In genomic region chr19:6754136-6754535, GRCh38 we compare ENCODE assay signal across 18 cellular contexts. TPM values are rescaled to one million over a fixed set of nuclear protein-coding genes. Genes with fewer than 3 reads are reported as not detected.
DNase-seq lines count a peak whose midpoint lies in the region; ATAC-seq, FAIRE-seq and TF ChIP-seq lines count a peak whose summit lies in the region.
"Had no signal": no experiment of that assay in that cellular context is flagged by ENCODE, and none has a peak within 500 bp of the region (broad histone marks: within the 10 kb centered on the region; RNA-seq: fewer than 3 reads in every experiment).

No MANE protein-coding gene starts in this region.

- no peaks in the 10 kb centered on the region for H4K20me1 ChIP-seq in GM12878 (ENCODE audit: control insufficient read depth, insufficient read depth)
- no peaks in the 10 kb centered on the region for H4K20me1 ChIP-seq in mammary epithelial cell (ENCODE audit: insufficient read depth, low read length)

- TF ChIP-seq EP300 in A549 (IDR thresholded peaks at IDR 0.05) (no peak), GM12878 (IDR thresholded peaks at IDR 0.05; ENCODE audit: borderline replicate concordance in 1 of 2, control insufficient read depth in 1 of 2, low read depth in 2 of 2, low read length in 2 of 2) (no peak)

- H3K36me3 ChIP-seq in GM12878 (ENCODE audit: control insufficient read depth in 2 of 2, insufficient read depth in 2 of 2, low read length in 1 of 2) (peaks cover 9 to 12% of the 10 kb centered on the region in 2 experiments), mucosa of rectum (ENCODE audit: control insufficient read depth in 2 of 2, insufficient read depth in 2 of 2, low read length in 2 of 2) (peaks cover 23 to 35% of the 10 kb centered on the region in 2 donors), mammary epithelial cell (ENCODE audit: insufficient read depth, low read length) (peaks cover 17% of the 10 kb centered on the region)

- FAIRE-seq in A549 (lab: Jason Lieb, UNC) (no peak), GM12878 (lab: Jason Lieb, UNC) (no peak)

- no peaks in the 10 kb centered on the region for H3K27me3 ChIP-seq in GM12878 (replicated peaks in 1 of 2; ENCODE audit: control insufficient read depth in 2 of 2, insufficient read depth in 2 of 2, low read length in 1 of 2)
- no peaks in the 10 kb centered on the region for H3K27me3 ChIP-seq in mucosa of rectum (ENCODE audit: control insufficient read depth in 2 of 2, insufficient read depth in 2 of 2, low read length in 2 of 2)
- no peaks in the 10 kb centered on the region for H3K27me3 ChIP-seq in mammary epithelial cell (ENCODE audit: insufficient read depth, low read length)
- H3K27me3 ChIP-seq: esophagus muscularis mucosa, tibial nerve had no signal

- RAD21 ChIA-PET in GM12878 (lab: Charles Lee; ENCODE audit: unreplicated experiment) = no interaction called here

- ATAC-seq in A549 = peak; percentile 11 to 27; a peak in 2 of 6 replicates
- ATAC-seq in GM21526 (IDR thresholded peaks at IDR 0.05; ENCODE audit: low FRiP score, unreplicated experiment) = peak; percentile 14
- no peak for ATAC-seq in GM12878
- ATAC-seq in GM18519 (IDR thresholded peaks at IDR 0.05; ENCODE audit: low FRiP score, unreplicated experiment) = no peak

- H3K4me2 ChIP-seq in A549 (no peak overlapping the region), GM12878 (ENCODE audit: control insufficient read depth, insufficient read depth) (peak overlapping the region; percentile 92), mammary epithelial cell (ENCODE audit: insufficient read depth, low read depth, low read length) (no peak overlapping the region)

- dilution Hi-C loops in mammary epithelial cell (cut with HindIII; ENCODE audit: low sequenced_read_pairs) = no loop called here

- 100% methylated on average over 5 of the region's 22 CpGs for WGBS in A549 (ENCODE audit: missing lambda C conversion rate)
- WGBS in GM12878 (ENCODE audit: insufficient coverage, insufficient replicate concordance, low lambda C conversion rate, missing lambda C conversion rate) = over 99% methylated on average over 19 of the region's 22 CpGs
- WGBS in mammary epithelial cell (ENCODE audit: low coverage, missing lambda C conversion rate) = 100% methylated on average over 2 of the region's 22 CpGs

- POLR2A ChIA-PET in A549 (lab: Yijun Ruan, JAX) (interaction anchor here (0.6 kb wide), 1 partner anchor 11 kb away, joined by 3 read pairs; no protein-coding TSS in a partner anchor), GM12878 (lab: Charles Lee) (no interaction called here)

- H3K4me1 ChIP-seq in A549 (0 out of 3 replicates have a peak, but pooled peaks cover 5% of the 10 kb centered on the region), GM12878 (ENCODE audit: control insufficient read depth, insufficient read depth, low read length) (peaks cover 18% of the 10 kb centered on the region), mucosa of rectum (ENCODE audit: control insufficient read depth in 2 of 2, insufficient read depth in 2 of 2, low read length in 2 of 2) (peaks cover 15 to 18% of the 10 kb centered on the region in 2 donors), mammary epithelial cell (ENCODE audit: insufficient read depth, low read length) (no peaks in the 10 kb centered on the region)

- TF ChIP-seq RAD21 in A549 (conservative IDR thresholded peaks at IDR 0.05 in 1 of 2, IDR thresholded peaks at IDR 0.05 in 1 of 2) (no peak), GM12878 (IDR thresholded peaks at IDR 0.05; ENCODE audit: insufficient read depth, low read depth, low read length) (no peak)

- CTCF ChIA-PET in A549 (lab: Yijun Ruan, JAX) = interaction anchor here (0.8 kb wide), 1 partner anchor 16 kb away, joined by 3 read pairs; no protein-coding TSS in a partner anchor
- CTCF ChIA-PET in GM12878 (lab: Yijun Ruan, JAX) = interaction anchor here (1.2 kb wide), 1 partner anchor 11 kb away, joined by 4 read pairs; no protein-coding TSS in a partner anchor
- CTCF ChIA-PET in mammary epithelial cell (lab: Charles Lee; ENCODE audit: low non-redundant PET) = no interaction called here

- no TSS peak for BruUV-seq in GM12878 (replicated peaks; lab: Mats Ljungman, UMichigan)
- no TSS peak for BruUV-seq in mammary epithelial cell (replicated peaks; lab: Mats Ljungman, UMichigan)

- intact Hi-C loops in GM12878 (cut with micrococcal nuclease; ENCODE audit: unreplicated experiment) (loop anchor here (5.0 kb wide), 2 partner anchors 108 to 122 kb away; no protein-coding TSS in a partner anchor), mammary epithelial cell (cut with micrococcal nuclease) (no loop called here)

- H3K27ac ChIP-seq in A549 (no peak overlapping the region), GM12878 (ENCODE audit: control insufficient read depth, insufficient read depth) (no peak overlapping the region), mucosa of rectum (ENCODE audit: low read depth in 2 of 2, low read length in 2 of 2) (peak overlapping the region; percentile 97 to 99), mammary epithelial cell (ENCODE audit: insufficient read depth, low read depth, low read length) (no peak overlapping the region)

- no peak for DNase-seq in A549 (ENCODE audit: low read depth in 1 of 2, low spot score in 1 of 2)
- no peak for DNase-seq in GM12878 (ENCODE audit: low read depth, low spot score)
- DNase-seq in OCI-M1 (lab: John Stamatoyannopoulos, UW) = no peak
- DNase-seq in mammary epithelial cell = no peak
- no peak for DNase-seq in inferior parietal cortex (ENCODE audit: extremely low spot score)
- DNase-seq: cortex of kidney, DMS79, NCI-H146, NCI-H446, SHP77 treated with DMSO at 0.1 percent for 48 hours had no signal

- SMC1A ChIA-PET in GM12878 (lab: Charles Lee; ENCODE audit: uncharacterized antibody, unreplicated experiment) = no interaction called here

- in situ Hi-C loops in GM12878 (cut with MboI) (no loop called here), mammary epithelial cell (cut with MboI; ENCODE audit: low sequenced_read_pairs in 2 of 2) (no loop called here)

- TF ChIP-seq POLR2A in A549 (IDR thresholded peaks at IDR 0.05; ENCODE audit: low read length) (no peak), GM12878 (IDR thresholded peaks at IDR 0.05; ENCODE audit: low read depth, low read length) (no peak)

- H3K9ac ChIP-seq in GM12878 (ENCODE audit: control insufficient read depth, insufficient read depth, low read length) (no peak overlapping the region), mucosa of rectum (ENCODE audit: low read depth in 1 of 2, low read length in 2 of 2) (peak overlapping the region in 1 of 2 donors; percentile 88), mammary epithelial cell (ENCODE audit: insufficient read depth, low read length) (no peak overlapping the region)

- no peak overlapping the region for H3K4me3 ChIP-seq in A549
- no peak overlapping the region for H3K4me3 ChIP-seq in GM12878
- H3K4me3 ChIP-seq in mucosa of rectum (ENCODE audit: low read length in 2 of 2) = peak overlapping the region in 1 of 2 donors; percentile 69
- no peak overlapping the region for H3K4me3 ChIP-seq in mammary epithelial cell (replicated peaks in 1 of 3; ENCODE audit: insufficient read depth in 1 of 3, low read depth in 2 of 3, low read length in 3 of 3)

- no peaks in the 10 kb centered on the region for H3K9me3 ChIP-seq in A549
- H3K9me3 ChIP-seq in GM12878 (replicated peaks; ENCODE audit: control insufficient read depth, insufficient read depth, low read length) = no peaks in the 10 kb centered on the region
- H3K9me3 ChIP-seq in mucosa of rectum (ENCODE audit: control insufficient read depth in 2 of 2, low read length in 2 of 2) = no peaks in the 10 kb centered on the region
- no peaks in the 10 kb centered on the region for H3K9me3 ChIP-seq in mammary epithelial cell (replicated peaks; ENCODE audit: insufficient read depth, low read length)
- H3K9me3 ChIP-seq: esophagus muscularis mucosa, left ventricle myocardium inferior, tibial nerve had no signal

- H3K79me2 ChIP-seq in GM12878 (ENCODE audit: control insufficient read depth, insufficient read depth, low read length) (no peaks in the 10 kb centered on the region; the same call in 1 of the 2 replicates), mammary epithelial cell (ENCODE audit: insufficient read depth, low read length) (peaks cover 9% of the 10 kb centered on the region)

- H2AFZ ChIP-seq in GM12878 (ENCODE audit: control insufficient read depth, low read depth, low read length) = no peak overlapping the region
- no peak overlapping the region for H2AFZ ChIP-seq in mammary epithelial cell (ENCODE audit: low read depth, low read length)

- TF ChIP-seq CTCF in A549 (IDR thresholded peaks at IDR 0.05) = no peak
- TF ChIP-seq CTCF in GM12878 (IDR thresholded peaks at IDR 0.05 in 2 of 3, conservative IDR thresholded peaks at IDR 0.05 in 1 of 3; ENCODE audit: control insufficient read depth in 2 of 3, extremely low read depth in 1 of 3, insufficient read depth in 1 of 3, low read depth in 3 of 3, low read length in 3 of 3) = no peak
- no peak for TF ChIP-seq CTCF in mammary epithelial cell (conservative IDR thresholded peaks at IDR 0.05 in 1 of 2, IDR thresholded peaks at IDR 0.05 in 1 of 2; ENCODE audit: extremely low read depth in 1 of 2, insufficient read depth in 1 of 2, low read depth in 1 of 2, low read length in 2 of 2)

RNA-seq across cellular contexts. Expression of gene SH2D3A, which starts 13.1 kb away (rescaled TPM):
- polyA plus RNA-seq in A549 (2011; rRNA removed) = 6.5 and 6.7 TPM in 2 replicates
- 12.1 and 15.6 TPM in 2 replicates for polyA plus RNA-seq in A549 (2012; cell fraction: cytosol; rRNA removed)
- 31.6 and 41.7 TPM in 2 replicates for polyA plus RNA-seq in A549 (2012; cell fraction: nucleus; rRNA removed)
- 9.3 to 11.4 TPM (median 10.0 TPM) in 3 replicates for polyA plus RNA-seq in A549 (2017; fragmentation: RNase III; extraction: RNeasy Plus Mini Kit Qiagen cat#74134 plus additional on column Dnase treatment)
- polyA minus RNA-seq in A549 (2011; rRNA and poly(A)+ RNA removed) = 7.8 and 8.7 TPM in 2 replicates
- 22.3 and 28.0 TPM in 2 replicates for total RNA-seq in GM12878 (2013; cell fraction: nucleolus; rRNA removed)
- 16.8 and 20.6 TPM in 2 replicates for total RNA-seq in GM12878 (2014; rRNA removed)
- total RNA-seq in GM12878 (2014; rRNA removed; fragmentation: Illumina TruSeq; extraction: Trizol) = 6.0 and 8.7 TPM in 2 replicates
- 18.8 and 20.6 TPM in 2 replicates for total RNA-seq in GM12878 (2021)
- polyA plus RNA-seq in GM12878 (2011; ENCODE audit: low read depth) = 3.4 TPM
- 4.9 and 6.6 TPM in 2 replicates for polyA plus RNA-seq in GM12878 (2011; rRNA removed)
- polyA plus RNA-seq in GM12878 (2011; cell fraction: cytosol; rRNA removed) = 9.7 and 13.5 TPM in 2 replicates
- 23.6 and 26.4 TPM in 2 replicates for polyA plus RNA-seq in GM12878 (2011; cell fraction: nucleus; rRNA removed)
- polyA plus RNA-seq in GM12878 (2012) = 9.2 and 9.4 TPM in 2 replicates
- polyA plus RNA-seq in GM12878 (2014; fragmentation: Illumina TruSeq; extraction: Trizol) = 3.4 and 7.7 TPM in 2 replicates
- polyA plus RNA-seq in GM12878 (2014; fragmentation: Nextera tagmentation; extraction: Ambion mirVana) = 1 to 10 TPM in 1 of 2 experiments, under 1 TPM in 1; 0.77 to 1.4 TPM
- polyA plus RNA-seq in GM12878 (2014; rRNA removed) = 24.4 and 24.7 TPM in 2 replicates
- 10 to 100 TPM; 10.3 to 12.9 TPM for polyA plus RNA-seq in GM12878 (2016; fragmentation: Nextera tagmentation; extraction: Ambion mirVana)
- polyA minus RNA-seq in GM12878 (2011; rRNA and poly(A)+ RNA removed) = 5.2 and 14.0 TPM in 2 replicates
- 2.8 and 4.4 TPM in 2 replicates for polyA minus RNA-seq in GM12878 (2011; cell fraction: cytosol; rRNA and poly(A)+ RNA removed)
- 12.5 and 12.8 TPM in 2 replicates for polyA minus RNA-seq in GM12878 (2011; cell fraction: nucleus; rRNA and poly(A)+ RNA removed)
- total RNA-seq in mammary epithelial cell = 10 to 100 TPM; 59.0 to 95.1 TPM
- 31.9 TPM for polyA plus RNA-seq in mammary epithelial cell
- polyA minus RNA-seq in mammary epithelial cell = 31.9 TPM

RNA-seq across cellular contexts. Expression of gene TRIP10, which starts 14.7 kb away (rescaled TPM):
- polyA plus RNA-seq in A549 (2011; rRNA removed) = 30.7 and 39.2 TPM in 2 replicates
- polyA plus RNA-seq in A549 (2012; cell fraction: cytosol; rRNA removed) = 50.2 and 50.3 TPM in 2 replicates
- polyA plus RNA-seq in A549 (2012; cell fraction: nucleus; rRNA removed) = 84.6 and 89.9 TPM in 2 replicates
- 52.8 to 61.0 TPM (median 60.9 TPM) in 3 replicates for polyA plus RNA-seq in A549 (2017; fragmentation: RNase III; extraction: RNeasy Plus Mini Kit Qiagen cat#74134 plus additional on column Dnase treatment)
- polyA minus RNA-seq in A549 (2011; rRNA and poly(A)+ RNA removed) = 22.6 and 24.5 TPM in 2 replicates
- 35.0 and 37.1 TPM in 2 replicates for total RNA-seq in GM12878 (2013; cell fraction: nucleolus; rRNA removed)
- 34.6 and 39.5 TPM in 2 replicates for total RNA-seq in GM12878 (2014; rRNA removed)
- total RNA-seq in GM12878 (2014; rRNA removed; fragmentation: Illumina TruSeq; extraction: Trizol) = 28.1 and 28.5 TPM in 2 replicates
- 48.6 and 52.7 TPM in 2 replicates for total RNA-seq in GM12878 (2021)
- 18.9 TPM for polyA plus RNA-seq in GM12878 (2011; ENCODE audit: low read depth)
- polyA plus RNA-seq in GM12878 (2011; rRNA removed) = 30.1 and 44.0 TPM in 2 replicates
- polyA plus RNA-seq in GM12878 (2011; cell fraction: cytosol; rRNA removed) = 35.9 and 44.6 TPM in 2 replicates
- 86.8 and 103 TPM in 2 replicates for polyA plus RNA-seq in GM12878 (2011; cell fraction: nucleus; rRNA removed)
- polyA plus RNA-seq in GM12878 (2012) = 42.0 and 53.2 TPM in 2 replicates
- polyA plus RNA-seq in GM12878 (2014; fragmentation: Illumina TruSeq; extraction: Trizol) = 34.7 and 38.5 TPM in 2 replicates
- 1 to 10 TPM in 1 of 2 experiments, under 1 TPM in 1; 0.79 to 2.2 TPM for polyA plus RNA-seq in GM12878 (2014; fragmentation: Nextera tagmentation; extraction: Ambion mirVana)
- 54.5 and 56.3 TPM in 2 replicates for polyA plus RNA-seq in GM12878 (2014; rRNA removed)
- polyA plus RNA-seq in GM12878 (2016; fragmentation: Nextera tagmentation; extraction: Ambion mirVana) = 10 to 100 TPM; 26.6 to 30.4 TPM
- 18.0 and 29.1 TPM in 2 replicates for polyA minus RNA-seq in GM12878 (2011; rRNA and poly(A)+ RNA removed)
- 17.6 and 19.0 TPM in 2 replicates for polyA minus RNA-seq in GM12878 (2011; cell fraction: cytosol; rRNA and poly(A)+ RNA removed)
- 16.3 and 21.9 TPM in 2 replicates for polyA minus RNA-seq in GM12878 (2011; cell fraction: nucleus; rRNA and poly(A)+ RNA removed)
- total RNA-seq in mammary epithelial cell = 10 to 100 TPM; 45.0 to 73.3 TPM
- 46.8 TPM for polyA plus RNA-seq in mammary epithelial cell
- polyA minus RNA-seq in mammary epithelial cell = 28.9 TPM

RNA-seq across cellular contexts. Expression of gene GPR108, which starts 16.8 kb away (rescaled TPM):
- polyA plus RNA-seq in A549 (2011; rRNA removed) (50.2 and 69.4 TPM in 2 replicates), A549 (2017; fragmentation: RNase III; extraction: RNeasy Plus Mini Kit Qiagen cat#74134 plus additional on column Dnase treatment) (35.4 to 42.1 TPM (median 36.4 TPM) in 3 replicates), GM12878 (2011; rRNA removed) (33.6 and 56.2 TPM in 2 replicates), GM12878 (2014; fragmentation: Illumina TruSeq; extraction: Trizol) (28.9 and 56.1 TPM in 2 replicates), GM12878 (2014; fragmentation: Nextera tagmentation; extraction: Ambion mirVana) (10 to 100 TPM in 1 of 2 experiments, 1 to 10 TPM in 1; 4.4 to 17.6 TPM), GM12878 (2014; rRNA removed) (81.1 and 87.2 TPM in 2 replicates), GM12878 (2016; fragmentation: Nextera tagmentation; extraction: Ambion mirVana) (10 to 100 TPM; 57.9 to 63.1 TPM), mammary epithelial cell (75.9 TPM)
- 41.9 and 44.2 TPM in 2 replicates for polyA plus RNA-seq in A549 (2012; cell fraction: cytosol; rRNA removed)
- 87.5 and 87.8 TPM in 2 replicates for polyA plus RNA-seq in A549 (2012; cell fraction: nucleus; rRNA removed)
- polyA minus RNA-seq in A549 (2011; rRNA and poly(A)+ RNA removed) = 66.1 and 88.8 TPM in 2 replicates
- 37.2 and 42.9 TPM in 2 replicates for total RNA-seq in GM12878 (2013; cell fraction: nucleolus; rRNA removed)
- total RNA-seq in GM12878 (2014; rRNA removed) (63.1 and 67.7 TPM in 2 replicates), GM12878 (2014; rRNA removed; fragmentation: Illumina TruSeq; extraction: Trizol) (42.7 and 43.8 TPM in 2 replicates), GM12878 (2021) (64.7 and 71.0 TPM in 2 replicates), mammary epithelial cell (10 to 100 TPM; 50.2 to 95.9 TPM)
- polyA plus RNA-seq in GM12878 (2011; ENCODE audit: low read depth) = 17.1 TPM
- 81.3 and 87.6 TPM in 2 replicates for polyA plus RNA-seq in GM12878 (2011; cell fraction: cytosol; rRNA removed)
- polyA plus RNA-seq in GM12878 (2011; cell fraction: nucleus; rRNA removed) = 178 and 218 TPM in 2 replicates
- polyA plus RNA-seq in GM12878 (2012) = 53.1 and 59.7 TPM in 2 replicates
- 74.5 TPM in 2 replicates for polyA minus RNA-seq in GM12878 (2011; rRNA and poly(A)+ RNA removed)
- 17.3 and 27.0 TPM in 2 replicates for polyA minus RNA-seq in GM12878 (2011; cell fraction: cytosol; rRNA and poly(A)+ RNA removed)
- 32.6 and 40.9 TPM in 2 replicates for polyA minus RNA-seq in GM12878 (2011; cell fraction: nucleus; rRNA and poly(A)+ RNA removed)
- 230 TPM for polyA minus RNA-seq in mammary epithelial cell

RNA-seq across cellular contexts. Expression of gene VAV1, which starts 18.4 kb away (rescaled TPM):
- polyA plus RNA-seq in A549 (2011; rRNA removed) (5.6 and 6.7 TPM in 2 replicates), A549 (2017; fragmentation: RNase III; extraction: RNeasy Plus Mini Kit Qiagen cat#74134 plus additional on column Dnase treatment) (7.5 to 9.5 TPM (median 8.5 TPM) in 3 replicates), GM12878 (2011; rRNA removed) (21.9 and 36.9 TPM in 2 replicates), GM12878 (2014; fragmentation: Illumina TruSeq; extraction: Trizol) (31.2 and 47.2 TPM in 2 replicates), GM12878 (2014; fragmentation: Nextera tagmentation; extraction: Ambion mirVana) (1 to 10 TPM; 1.6 to 4.3 TPM), GM12878 (2014; rRNA removed) (48.5 and 52.7 TPM in 2 replicates), GM12878 (2016; fragmentation: Nextera tagmentation; extraction: Ambion mirVana) (10 to 100 TPM; 15.0 to 15.9 TPM), mammary epithelial cell (not detected)
- polyA plus RNA-seq in A549 (2012; cell fraction: cytosol; rRNA removed) = 4.7 and 5.4 TPM in 2 replicates
- polyA plus RNA-seq in A549 (2012; cell fraction: nucleus; rRNA removed) = 4.2 and 5.6 TPM in 2 replicates
- polyA minus RNA-seq in A549 (2011; rRNA and poly(A)+ RNA removed) = 9.2 and 10.9 TPM in 2 replicates
- 110 and 115 TPM in 2 replicates for total RNA-seq in GM12878 (2013; cell fraction: nucleolus; rRNA removed)
- total RNA-seq in GM12878 (2014; rRNA removed) (46.4 and 50.7 TPM in 2 replicates), GM12878 (2014; rRNA removed; fragmentation: Illumina TruSeq; extraction: Trizol) (39.9 and 44.5 TPM in 2 replicates), GM12878 (2021) (65.4 and 76.8 TPM in 2 replicates), mammary epithelial cell (under 1 TPM; 0.17 to 0.96 TPM)
- 25.3 TPM for polyA plus RNA-seq in GM12878 (2011; ENCODE audit: low read depth)
- polyA plus RNA-seq in GM12878 (2011; cell fraction: cytosol; rRNA removed) = 34.2 and 36.5 TPM in 2 replicates
- polyA plus RNA-seq in GM12878 (2011; cell fraction: nucleus; rRNA removed) = 72.6 and 89.0 TPM in 2 replicates
- 40.7 and 41.8 TPM in 2 replicates for polyA plus RNA-seq in GM12878 (2012)
- polyA minus RNA-seq in GM12878 (2011; rRNA and poly(A)+ RNA removed) = 51.5 and 71.1 TPM in 2 replicates
- 14.2 and 18.7 TPM in 2 replicates for polyA minus RNA-seq in GM12878 (2011; cell fraction: cytosol; rRNA and poly(A)+ RNA removed)
- polyA minus RNA-seq in GM12878 (2011; cell fraction: nucleus; rRNA and poly(A)+ RNA removed) = 61.3 and 87.1 TPM in 2 replicates
- polyA minus RNA-seq in mammary epithelial cell = not detected
- total RNA-seq: IMR-90 had no signal
- polyA plus RNA-seq: IMR-90 had no signal

RNA-seq across cellular contexts. Expression of gene C3, which starts 33.7 kb away (rescaled TPM):
- 45.4 and 93.9 TPM in 2 replicates for polyA plus RNA-seq in A549 (2011; rRNA removed)
- polyA plus RNA-seq in A549 (2012; cell fraction: cytosol; rRNA removed) = 12.9 and 13.5 TPM in 2 replicates
- polyA plus RNA-seq in A549 (2012; cell fraction: nucleus; rRNA removed) = 38.8 and 39.7 TPM in 2 replicates
- 70.9 to 87.8 TPM (median 81.1 TPM) in 3 replicates for polyA plus RNA-seq in A549 (2017; fragmentation: RNase III; extraction: RNeasy Plus Mini Kit Qiagen cat#74134 plus additional on column Dnase treatment)
- polyA minus RNA-seq in A549 (2011; rRNA and poly(A)+ RNA removed) = 132 and 172 TPM in 2 replicates
- 3.1 and 4.3 TPM in 2 replicates for total RNA-seq in GM12878 (2013; cell fraction: nucleolus; rRNA removed)
- 0.28 and 1.6 TPM in 2 replicates for total RNA-seq in GM12878 (2014; rRNA removed)
- 0.54 and 1.1 TPM in 2 replicates for total RNA-seq in GM12878 (2014; rRNA removed; fragmentation: Illumina TruSeq; extraction: Trizol)
- total RNA-seq in GM12878 (2021) = 5.9 and 6.7 TPM in 2 replicates
- not detected for polyA plus RNA-seq in GM12878 (2011; ENCODE audit: low read depth)
- polyA plus RNA-seq in GM12878 (2011; rRNA removed) = 1.1 and 1.9 TPM in 2 replicates
- 1.5 and 1.9 TPM in 2 replicates for polyA plus RNA-seq in GM12878 (2011; cell fraction: cytosol; rRNA removed)
- polyA plus RNA-seq in GM12878 (2011; cell fraction: nucleus; rRNA removed) = 1.9 and 2.6 TPM in 2 replicates
- 0.30 and 0.48 TPM in 2 replicates for polyA plus RNA-seq in GM12878 (2012)
- polyA plus RNA-seq in GM12878 (2014; fragmentation: Illumina TruSeq; extraction: Trizol) = 0.79 and 3.0 TPM in 2 replicates
- 1 to 10 TPM in 1 of 2 experiments, under 1 TPM in 1; 0.64 to 2.7 TPM for polyA plus RNA-seq in GM12878 (2014; fragmentation: Nextera tagmentation; extraction: Ambion mirVana)
- polyA plus RNA-seq in GM12878 (2014; rRNA removed) = 0.95 and 2.2 TPM in 2 replicates
- under 1 TPM; 0.20 to 0.25 TPM for polyA plus RNA-seq in GM12878 (2016; fragmentation: Nextera tagmentation; extraction: Ambion mirVana)
- 2.0 and 2.3 TPM in 2 replicates for polyA minus RNA-seq in GM12878 (2011; rRNA and poly(A)+ RNA removed)
- polyA minus RNA-seq in GM12878 (2011; cell fraction: cytosol; rRNA and poly(A)+ RNA removed) = 48.6 and 52.2 TPM in 2 replicates
- 4.1 and 16.8 TPM in 2 replicates for polyA minus RNA-seq in GM12878 (2011; cell fraction: nucleus; rRNA and poly(A)+ RNA removed)
- total RNA-seq in mammary epithelial cell = 100 to 1,000 TPM in 1 of 2 donors, 10 to 100 TPM in 1; 20.5 to 122 TPM
- polyA plus RNA-seq in mammary epithelial cell = 142 TPM
- 403 TPM for polyA minus RNA-seq in mammary epithelial cell
- total RNA-seq: IMR-90 had no signal
- polyA plus RNA-seq: naive thymus-derived CD8-positive, alpha-beta T cell had no signal

Comparison
In these comparisons a context has a peak if more than half of its experiments do, and no peak if none do; other contexts are left out.
1. ATAC-seq: peak in A549 (2 of 2) and GM21526 (single experiment); none in GM12878 (single experiment) and GM18519 (single experiment).
2. H3K27ac ChIP-seq: peak in mucosa of rectum (2 of 2); none in A549 (0 of 2), GM12878 (single experiment) and mammary epithelial cell (single experiment).